Comparison of ENCODE assay signal across 27 cellular contexts in genomic region chr6:134009876-134010275, GRCh38. TPM values are rescaled to one million over a fixed set of nuclear protein-coding genes. Genes with fewer than 3 reads are reported as not detected.
"Had no signal": no experiment of that assay in that cellular context is flagged by ENCODE, and none has a peak within 500 bp of the region (broad histone marks: within the 10 kb centered on the region; RNA-seq: fewer than 3 reads in every experiment).

No MANE protein-coding gene starts in this region.

- H3K27ac Mint-ChIP-seq: activated CD4-positive, alpha-beta memory T cell treated with anti-CD3 and anti-CD28 coated beads, Interleukin-2, amount 10 ng/mL, durations not matched to agents 7 days and 5 days; activated CD4-positive, alpha-beta T cell treated with anti-CD3 and anti-CD28 coated beads, Interleukin-2, amount 10 ng/mL, durations not matched to agents 24 days and 14 days; activated CD8-positive, alpha-beta memory T cell treated with anti-CD3 and anti-CD28 coated beads, Interleukin-2, amount 10 ng/mL, durations not matched to agents 7 days and 5 days; activated naive CD4-positive, alpha-beta T cell treated with anti-CD3 and anti-CD28 coated beads, Interleukin-2, amount 50 U/mL, for 24 hours; immature natural killer cell; naive thymus-derived CD4-positive, alpha-beta T cell had no signal

- H3K27ac ChIP-seq: adrenal gland, body of pancreas, coronary artery, dorsolateral prefrontal cortex, ovary, psoas muscle, testis, transverse colon had no signal

- DNase-seq: activated CD4-positive, alpha-beta memory T cell treated with anti-CD3 and anti-CD28 coated beads, Interleukin-2, amount 10 ng/mL, durations not matched to agents 7 days and 5 days; activated CD4-positive, alpha-beta T cell treated with anti-CD3 and anti-CD28 coated beads, Interleukin-2, amount 10 ng/mL, durations not matched to agents 24 days and 14 days; activated CD8-positive, alpha-beta memory T cell treated with anti-CD3 and anti-CD28 coated beads, Interleukin-2, amount 10 ng/mL, durations not matched to agents 7 days and 5 days; activated gamma-delta T cell treated with Interleukin-2 at 50 U/mL for 16 hours; adrenal gland; aorta; body of pancreas; dorsolateral prefrontal cortex; effector memory CD4-positive, alpha-beta T cell; head of caudate nucleus; hypothalamus; immature natural killer cell; kidney; left colon; midbrain; naive thymus-derived CD4-positive, alpha-beta T cell; ovary; psoas muscle; stimulated activated CD4-positive, alpha-beta T cell treated with anti-CD3 and anti-CD28 coated beads, Interleukin-1b, Interleukin-23, amount 100 ng/mL, for 48 hours; stimulated activated CD4-positive, alpha-beta T cell treated with anti-CD3 and anti-CD28 coated beads, Interleukin-4, amount 100 ng/mL, for 4 hours; stimulated activated CD8-positive, alpha-beta memory T cell treated with anti-CD3 and anti-CD28 coated beads, Interleukin-4, amount 100 ng/mL, for 48 hours; stimulated activated naive CD4-positive, alpha-beta T cell; testis; transverse colon had no signal

- H3K36me3 Mint-ChIP-seq: activated CD8-positive, alpha-beta memory T cell treated with anti-CD3 and anti-CD28 coated beads, Interleukin-2, amount 10 ng/mL, durations not matched to agents 7 days and 5 days; immature natural killer cell had no signal

- ATAC-seq: activated CD8-positive, alpha-beta memory T cell treated with anti-CD3 and anti-CD28 coated beads, Interleukin-2, amount 10 ng/mL, durations not matched to agents 7 days and 5 days; body of pancreas; naive thymus-derived CD4-positive, alpha-beta T cell; psoas muscle had no signal

- H3K4me3 Mint-ChIP-seq: activated CD4-positive, alpha-beta memory T cell treated with anti-CD3 and anti-CD28 coated beads, Interleukin-2, amount 10 ng/mL, durations not matched to agents 7 days and 5 days; activated CD4-positive, alpha-beta T cell treated with anti-CD3 and anti-CD28 coated beads, Interleukin-2, amount 10 ng/mL, durations not matched to agents 24 days and 14 days; activated CD8-positive, alpha-beta memory T cell treated with anti-CD3 and anti-CD28 coated beads, Interleukin-2, amount 10 ng/mL, durations not matched to agents 7 days and 5 days; activated naive CD4-positive, alpha-beta T cell treated with anti-CD3 and anti-CD28 coated beads, Interleukin-2, amount 50 U/mL, for 24 hours; immature natural killer cell; naive thymus-derived CD4-positive, alpha-beta T cell had no signal

- H3K9me3 Mint-ChIP-seq: activated CD4-positive, alpha-beta memory T cell treated with anti-CD3 and anti-CD28 coated beads, Interleukin-2, amount 10 ng/mL, durations not matched to agents 7 days and 5 days; activated CD4-positive, alpha-beta T cell treated with anti-CD3 and anti-CD28 coated beads, Interleukin-2, amount 10 ng/mL, durations not matched to agents 24 days and 14 days; activated naive CD4-positive, alpha-beta T cell treated with anti-CD3 and anti-CD28 coated beads, Interleukin-2, amount 50 U/mL, for 24 hours; immature natural killer cell had no signal

- H3K4me1 Mint-ChIP-seq: activated CD4-positive, alpha-beta memory T cell treated with anti-CD3 and anti-CD28 coated beads, Interleukin-2, amount 10 ng/mL, durations not matched to agents 7 days and 5 days; activated CD8-positive, alpha-beta memory T cell treated with anti-CD3 and anti-CD28 coated beads, Interleukin-2, amount 10 ng/mL, durations not matched to agents 7 days and 5 days; activated naive CD4-positive, alpha-beta T cell treated with anti-CD3 and anti-CD28 coated beads, Interleukin-2, amount 50 U/mL, for 24 hours; immature natural killer cell; naive thymus-derived CD4-positive, alpha-beta T cell had no signal

RNA-seq across cellular contexts. Expression of gene SLC2A12, which starts 42.5 kb away (rescaled TPM):
- total RNA-seq: activated CD4-positive, alpha-beta T cell treated with anti-CD3 and anti-CD28 coated beads, Interleukin-2, amount 10 ng/mL, durations not matched to agents 24 days and 14 days; T-helper 1 cell treated with Interleukin-12 subunit alpha and Interleukin-12 subunit beta and Interleukin-4 antibody, amounts not matched to agents 30 ng/mL and 1 ng/mL, for 36 hours had no signal
